ENCODE assay signal across 12 cellular contexts in genomic region chr1:203177471-203178039, GRCh38. TPM values are rescaled to one million over a fixed set of nuclear protein-coding genes. Genes with fewer than 3 reads are reported as not detected.
DNase-seq lines count a peak whose midpoint lies in the region; ATAC-seq and TF ChIP-seq lines count a peak whose summit lies in the region.
"Had no signal": no experiment of that assay in that cellular context is flagged by ENCODE, and none has a peak within 500 bp of the region (broad histone marks: within the 10 kb centered on the region; RNA-seq: fewer than 3 reads in every experiment).

No MANE protein-coding gene starts in this region.

- no peaks in the 10 kb centered on the region for H3K9me3 ChIP-seq in upper lobe of right lung
- no peaks in the 10 kb centered on the region for H3K9me3 ChIP-seq in upper lobe of left lung
- H3K9me3 ChIP-seq: BE2C, lower lobe of right lung had no signal

- H3K4me1 ChIP-seq in foreskin keratinocyte (no peaks in the 10 kb centered on the region), upper lobe of right lung (peaks cover 9% of the 10 kb centered on the region), upper lobe of left lung (peaks cover 3 to 22% (median 15%) of the 10 kb centered on the region in 4 donors)

- TF ChIP-seq EP300 in upper lobe of left lung (IDR thresholded peaks at IDR 0.05): no peak

- H3K4me3 ChIP-seq in upper lobe of right lung (no peak overlapping the region), upper lobe of left lung (no peak overlapping the region)
- H3K4me3 ChIP-seq: lower lobe of right lung had no signal

- TF ChIP-seq POLR2A in upper lobe of left lung (IDR thresholded peaks at IDR 0.05): no peak

- intact Hi-C loops in upper lobe of right lung (cut with DNase I): no loop called here

- H3K27ac ChIP-seq in foreskin keratinocyte (no peak overlapping the region), upper lobe of right lung (no peak overlapping the region), upper lobe of left lung (no peak overlapping the region)
- H3K27ac ChIP-seq: lower lobe of right lung had no signal

- WGBS in upper lobe of left lung, 2 donors: 56 to 62% methylated on average over 7 to 9 of the region's 9 CpGs

- TF ChIP-seq CTCF in foreskin keratinocyte (conservative IDR thresholded peaks at IDR 0.05): no peak
- no peak for TF ChIP-seq CTCF in upper lobe of right lung (IDR thresholded peaks at IDR 0.05)
- no peak for TF ChIP-seq CTCF in upper lobe of left lung (IDR thresholded peaks at IDR 0.05)

- no peaks in the 10 kb centered on the region for H3K36me3 ChIP-seq in upper lobe of right lung
- H3K36me3 ChIP-seq in upper lobe of left lung: peaks cover 0 to 5% (median 0%) of the 10 kb centered on the region in 4 donors
- H3K36me3 ChIP-seq: BE2C, lower lobe of right lung had no signal

- DNase-seq in SKM-1 treated with dmso at 0.1 percent for 144 hours (lab: John Stamatoyannopoulos, UW; ENCODE audit: unreplicated experiment) (peak; percentile 58), SKM-1 (lab: John Stamatoyannopoulos, UW; ENCODE audit: unreplicated experiment) (no peak), RPMI7951 (ENCODE audit: low read depth) (peak; percentile 74), foreskin keratinocyte (no peak), upper lobe of right lung (peak; percentile 48), upper lobe of left lung (no peak)
- DNase-seq: activated CD4-positive, alpha-beta T cell treated with anti-CD3 and anti-CD28 coated beads for 36 hours; activated naive CD8-positive, alpha-beta T cell treated with anti-CD3 and anti-CD28 coated beads, Interleukin-2, amount 50 U/mL, for 24 hours; BE2C; lower lobe of right lung had no signal

- H3K27me3 ChIP-seq in foreskin keratinocyte (peaks cover 12% of the 10 kb centered on the region), upper lobe of right lung (no peaks in the 10 kb centered on the region), upper lobe of left lung (no peaks in the 10 kb centered on the region)
- H3K27me3 ChIP-seq: BE2C had no signal

- ATAC-seq in foreskin keratinocyte (peak; percentile 19), upper lobe of right lung (no peak), upper lobe of left lung (ENCODE audit: low FRiP score in 2 of 2) (no peak), HG02798 (IDR thresholded peaks at IDR 0.05; ENCODE audit: poor library complexity, unreplicated experiment) (no peak), HG02763 (IDR thresholded peaks at IDR 0.05; ENCODE audit: unreplicated experiment) (no peak)
- ATAC-seq: activated CD4-positive, alpha-beta T cell treated with anti-CD3 and anti-CD28 coated beads for 36 hours; activated naive CD8-positive, alpha-beta T cell treated with anti-CD3 and anti-CD28 coated beads, Interleukin-2, amount 50 U/mL, for 24 hours had no signal

RNA-seq across cellular contexts. Expression of gene MYBPH, which starts 1.9 kb away (rescaled TPM):
- total RNA-seq in RPMI7951 (2014; rRNA removed; shearing (Covaris generic)): 0.48 and 1.4 TPM in 2 replicates
- total RNA-seq in foreskin keratinocyte (not detected in 2 replicates), upper lobe of right lung (not detected), upper lobe of left lung (under 1 TPM in 3 of 6 donors, not detected in 3; 0.13 to 0.39 (median 0.15) TPM)
- not detected in 2 replicates for polyA plus RNA-seq in foreskin keratinocyte
- total RNA-seq: activated CD4-positive, alpha-beta T cell treated with anti-CD3 and anti-CD28 coated beads for 36 hours; lower lobe of right lung had no signal

RNA-seq across cellular contexts. Expression of gene CHI3L1, which starts 8.9 kb away (rescaled TPM):
- total RNA-seq in RPMI7951 (2014; rRNA removed; shearing (Covaris generic)): not detected in 2 replicates
- total RNA-seq in foreskin keratinocyte (not detected in 2 replicates), upper lobe of right lung (85.1 TPM), upper lobe of left lung (10 to 100 TPM; 12.3 to 68.4 (median 52.4) TPM)
- polyA plus RNA-seq in foreskin keratinocyte: not detected in 2 replicates

RNA-seq across cellular contexts. Expression of gene ADORA1, which starts 50.0 kb away (rescaled TPM):
- total RNA-seq in RPMI7951 (2014; rRNA removed; shearing (Covaris generic)): 15.0 and 16.6 TPM in 2 replicates
- total RNA-seq in foreskin keratinocyte (0.21 and 0.71 TPM in 2 replicates), upper lobe of right lung (4.1 TPM), upper lobe of left lung (1 to 10 TPM in 4 of 6 donors, under 1 TPM in 2; 0.20 to 5.4 (median 3.1) TPM)
- 0.20 and 0.59 TPM in 2 replicates for polyA plus RNA-seq in foreskin keratinocyte
- total RNA-seq: activated CD4-positive, alpha-beta T cell treated with anti-CD3 and anti-CD28 coated beads for 36 hours had no signal

RNA-seq across cellular contexts. Expression of gene CHIT1, which starts 51.9 kb away (rescaled TPM):
- not detected in 2 replicates for total RNA-seq in RPMI7951 (2014; rRNA removed; shearing (Covaris generic))
- total RNA-seq in foreskin keratinocyte: not detected in 2 replicates
- not detected in 2 replicates for polyA plus RNA-seq in foreskin keratinocyte
- total RNA-seq in upper lobe of right lung: 751 TPM
- total RNA-seq in upper lobe of left lung: 10 to 100 TPM in 2 of 6 donors, 1 to 10 TPM in 4; 2.0 to 97.4 (median 3.7) TPM

Comparison
In these comparisons a context has a peak if more than half of its experiments do, and no peak if none do; other contexts are left out.
1. DNase-seq: peak in SKM-1 treated with dmso at 0.1 percent for 144 hours (single experiment), RPMI7951 (single experiment) and upper lobe of right lung (single experiment); none in SKM-1 (single experiment), foreskin keratinocyte (0 of 2) and upper lobe of left lung (0 of 2).
2. RNA of gene CHI3L1, which starts 8.9 kb away (total RNA-seq): 85.1 TPM in upper lobe of right lung (single experiment) and 12.3 to 68.4 TPM in upper lobe of left lung; not detected in RPMI7951 and not detected in foreskin keratinocyte; every median in the first group is over 10 times any median in the second.